ENCODE assay signal across 24 cellular contexts in genomic region chr7:108323305-108323832, GRCh38.
"Had no signal": no experiment of that assay in that cellular context is flagged by ENCODE, and none has a peak within 500 bp of the region (broad histone marks: within the 10 kb centered on the region; RNA-seq: fewer than 3 reads in every experiment).

No MANE protein-coding gene starts in this region.

- H3K4me1 Mint-ChIP-seq: natural killer cell had no signal

- H3K36me3 ChIP-seq: gastrocnemius medialis, lower lobe of right lung, prostate gland, suprapubic skin, transverse colon, upper lobe of right lung, uterus had no signal

- H3K4me3 Mint-ChIP-seq: memory B cell; natural killer cell; stimulated activated naive CD8-positive, alpha-beta T cell treated with anti-CD3 and anti-CD28 coated beads, Interleukin-15, amount 100 ng/mL, for 72 hours had no signal

- H3K27ac Mint-ChIP-seq: memory B cell, natural killer cell had no signal

- H3K27ac ChIP-seq: epithelial cell of prostate, gastrocnemius medialis, lower lobe of right lung, prostate gland, suprapubic skin, transverse colon, upper lobe of right lung, uterus had no signal

- H3K36me3 Mint-ChIP-seq: memory B cell, natural killer cell had no signal

- H3K4me1 ChIP-seq: gastrocnemius medialis, lower lobe of right lung, prostate gland, suprapubic skin, transverse colon, upper lobe of right lung, uterus had no signal

- H3K9me3 Mint-ChIP-seq: memory B cell; natural killer cell; stimulated activated naive CD8-positive, alpha-beta T cell treated with anti-CD3 and anti-CD28 coated beads, Interleukin-15, amount 100 ng/mL, for 72 hours had no signal

- H3K9me3 ChIP-seq: gastrocnemius medialis, lower lobe of right lung, prostate gland, suprapubic skin, transverse colon, upper lobe of right lung, uterus had no signal

- DNase-seq: dorsolateral prefrontal cortex; effector CD4-positive, alpha-beta T cell; gastrocnemius medialis; head of caudate nucleus; left ventricle myocardium superior; lower lobe of right lung; natural killer cell; nucleus accumbens; right cardiac atrium; small intestine; stimulated activated CD4-positive, alpha-beta T cell treated with anti-CD3 and anti-CD28 coated beads, Interleukin-15, amount 100 ng/mL, for 24 hours; stimulated activated CD4-positive, alpha-beta T cell treated with anti-CD3 and anti-CD28 coated beads, Interleukin-2, amount 100 ng/mL, for 48 hours; stimulated activated CD8-positive, alpha-beta memory T cell treated with anti-CD3 and anti-CD28 coated beads, Interleukin-4, amount 100 ng/mL, for 48 hours; stimulated activated naive CD4-positive, alpha-beta T cell; stimulated activated naive CD8-positive, alpha-beta T cell treated with anti-CD3 and anti-CD28 coated beads, Interleukin-15, amount 100 ng/mL, for 72 hours; transverse colon; upper lobe of right lung; uterus had no signal

- FAIRE-seq: keratinocyte, small intestine had no signal

- H3K27me3 ChIP-seq: dorsolateral prefrontal cortex, gastrocnemius medialis, suprapubic skin, transverse colon, upper lobe of right lung, uterus had no signal

- ATAC-seq: esophagus mucosa, gastrocnemius medialis, left ventricle myocardium superior, lower lobe of right lung, natural killer cell, right cardiac atrium, upper lobe of right lung had no signal

- H3K4me3 ChIP-seq: dorsolateral prefrontal cortex, gastrocnemius medialis, lower lobe of right lung, prostate gland, suprapubic skin, transverse colon, upper lobe of right lung, uterus had no signal

- H3K27me3 Mint-ChIP-seq: memory B cell; stimulated activated naive CD8-positive, alpha-beta T cell treated with anti-CD3 and anti-CD28 coated beads, Interleukin-15, amount 100 ng/mL, for 72 hours had no signal
